Comparison of ENCODE assay signal across 16 cellular contexts in the genomic region with DNA sequence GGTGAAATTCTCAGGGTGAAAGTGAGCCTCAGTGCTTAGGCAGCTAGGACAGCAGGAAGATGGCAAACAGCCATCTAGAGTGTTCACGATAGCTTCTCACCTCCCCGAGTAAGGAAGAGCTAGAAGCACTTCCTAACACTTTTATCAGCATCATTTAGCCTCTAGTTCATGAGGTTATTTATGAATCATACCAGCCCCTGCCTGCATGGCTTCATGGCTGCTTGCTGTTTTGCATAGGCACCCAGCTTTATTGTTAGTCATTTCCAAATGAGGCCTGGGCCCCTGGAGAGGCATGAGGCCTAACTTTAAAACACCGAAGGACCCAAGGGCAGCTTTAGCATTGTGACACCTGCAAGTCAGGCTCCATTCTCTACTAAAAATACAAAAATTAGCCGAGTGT.
DNase-seq lines count a peak whose midpoint lies in the region; FAIRE-seq lines count a peak whose summit lies in the region.
"Had no signal": no experiment of that assay in that cellular context is flagged by ENCODE, and none has a peak within 500 bp of the region (broad histone marks: within the 10 kb centered on the region; RNA-seq: fewer than 3 reads in every experiment).

No MANE protein-coding gene starts in this region.

- no peaks in the 10 kb centered on the region for H3K36me3 Mint-ChIP-seq in activated naive CD4-positive, alpha-beta T cell treated with anti-CD3 and anti-CD28 coated beads for 36 hours (ENCODE audit: low read depth)
- H3K36me3 Mint-ChIP-seq: CD8-positive, alpha-beta memory T cell had no signal

- 0 out of 2 replicates have a peak overlapping the region, but pooled peaks have one; percentile 17 for H3K9ac ChIP-seq in GM23248

- no peak overlapping the region for H3K27ac Mint-ChIP-seq in activated naive CD4-positive, alpha-beta T cell treated with anti-CD3 and anti-CD28 coated beads for 36 hours
- H3K27ac Mint-ChIP-seq: T-helper 17 cell had no signal

- no peak overlapping the region for H2AFZ ChIP-seq in GM23248

- peaks cover 29% of the 10 kb centered on the region for H3F3A ChIP-seq in GM23248 (ENCODE audit: insufficient read depth)

- peak overlapping the region; percentile 88 for H3K27ac ChIP-seq in GM23248
- H3K27ac ChIP-seq: adrenal gland, prostate gland had no signal

- H3K4me1 ChIP-seq in GM23248 (ENCODE audit: insufficient read depth): peaks cover 30% of the 10 kb centered on the region
- H3K4me1 ChIP-seq: adrenal gland, prostate gland had no signal

- H3K79me2 ChIP-seq in GM23248 (ENCODE audit: insufficient read depth): no peaks in the 10 kb centered on the region

- H4K20me1 ChIP-seq in GM23248 (ENCODE audit: insufficient read depth): no peaks in the 10 kb centered on the region

- H3K9me2 ChIP-seq in GM23248 (ENCODE audit: insufficient read depth): no peaks in the 10 kb centered on the region

- no peak overlapping the region for H3K4me3 Mint-ChIP-seq in activated naive CD4-positive, alpha-beta T cell treated with anti-CD3 and anti-CD28 coated beads for 36 hours
- H3K4me3 Mint-ChIP-seq: CD8-positive, alpha-beta memory T cell; T-helper 17 cell had no signal

- no peak overlapping the region for H3K4me3 ChIP-seq in GM23248
- H3K4me3 ChIP-seq: adrenal gland, prostate gland had no signal

- intact Hi-C loops in activated naive CD4-positive, alpha-beta T cell treated with anti-CD3 and anti-CD28 coated beads for 36 hours (cut with micrococcal nuclease): no loop called here

- no peaks in the 10 kb centered on the region for H3K9me3 Mint-ChIP-seq in activated naive CD4-positive, alpha-beta T cell treated with anti-CD3 and anti-CD28 coated beads for 36 hours
- H3K9me3 Mint-ChIP-seq: CD8-positive, alpha-beta memory T cell had no signal

- no peak overlapping the region for H3K4me2 ChIP-seq in GM23248 (ENCODE audit: unreplicated experiment)

- no peaks in the 10 kb centered on the region for H3K27me3 Mint-ChIP-seq in activated naive CD4-positive, alpha-beta T cell treated with anti-CD3 and anti-CD28 coated beads for 36 hours (ENCODE audit: low read depth)

- H3K9me3 ChIP-seq in GM23248 (ENCODE audit: low read depth): no peaks in the 10 kb centered on the region
- H3K9me3 ChIP-seq: adrenal gland, prostate gland had no signal

- FAIRE-seq in GM19239 (lab: Jason Lieb, UNC): no peak

- CTCF ChIA-PET in activated naive CD4-positive, alpha-beta T cell treated with anti-CD3 and anti-CD28 coated beads for 36 hours (lab: Charles Lee): interaction anchor here (0.6 kb wide), 1 partner anchor 1791 kb away, joined by 3 read pairs; no protein-coding TSS in a partner anchor

- DNase-seq in ELR (ENCODE audit: low read depth): peak; percentile 77
- DNase-seq in GM23248: peak; percentile 68
- DNase-seq in RKO (ENCODE audit: low spot score): peak; percentile 9
- peak; percentile 43 for DNase-seq in iris pigment epithelial cell (ENCODE audit: low read depth)
- no peak for DNase-seq in iPS-NIHi11 (ENCODE audit: low spot score)
- DNase-seq in activated naive CD4-positive, alpha-beta T cell treated with anti-CD3 and anti-CD28 coated beads for 36 hours: no peak
- no peak for DNase-seq in stimulated activated CD4-positive, alpha-beta T cell treated with anti-CD3 and anti-CD28 coated beads, Interleukin-12 subunit alpha, Interleukin-12 subunit beta, amount 100 ng/mL, for 4 hours
- DNase-seq in GM19239 (ENCODE audit: insufficient read length, low spot score): no peak
- DNase-seq: activated CD8-positive, alpha-beta memory T cell treated with anti-CD3 and anti-CD28 coated beads for 24 hours; CD8-positive, alpha-beta memory T cell; GOT3; KG1; NCI-H2081; T-helper 17 cell had no signal

- no peaks in the 10 kb centered on the region for H3K27me3 ChIP-seq in GM23248 (replicated peaks; ENCODE audit: insufficient read depth)
- H3K27me3 ChIP-seq: adrenal gland had no signal

- in situ Hi-C loops in GM23248 (cut with MboI): no loop called here

- 45 to 46% methylated on average over 4 of the region's 4 CpGs for WGBS in GM23248 (ENCODE audit: low coverage in 1 of 2, low lambda C conversion rate in 2 of 2, missing lambda C conversion rate in 2 of 2), 2 experiments

- H3K4me1 Mint-ChIP-seq in activated naive CD4-positive, alpha-beta T cell treated with anti-CD3 and anti-CD28 coated beads for 36 hours (ENCODE audit: low read depth): no peaks in the 10 kb centered on the region
- H3K4me1 Mint-ChIP-seq: CD8-positive, alpha-beta memory T cell had no signal

- no peaks in the 10 kb centered on the region for H3K36me3 ChIP-seq in GM23248 (ENCODE audit: low read depth)
- H3K36me3 ChIP-seq: adrenal gland, prostate gland had no signal

Comparison
In these comparisons a context has a peak if more than half of its experiments do, and no peak if none do; other contexts are left out.
1. DNase-seq: peak in ELR (single experiment), GM23248 (single experiment), RKO (single experiment) and iris pigment epithelial cell (single experiment); none in iPS-NIHi11 (single experiment), activated naive CD4-positive, alpha-beta T cell treated with anti-CD3 and anti-CD28 coated beads for 36 hours (single experiment), stimulated activated CD4-positive, alpha-beta T cell treated with anti-CD3 and anti-CD28 coated beads, Interleukin-12 subunit alpha, Interleukin-12 subunit beta, amount 100 ng/mL, for 4 hours (single experiment) and GM19239 (single experiment).